ENCODE assay signal across 20 cellular contexts in the genomic region with DNA sequence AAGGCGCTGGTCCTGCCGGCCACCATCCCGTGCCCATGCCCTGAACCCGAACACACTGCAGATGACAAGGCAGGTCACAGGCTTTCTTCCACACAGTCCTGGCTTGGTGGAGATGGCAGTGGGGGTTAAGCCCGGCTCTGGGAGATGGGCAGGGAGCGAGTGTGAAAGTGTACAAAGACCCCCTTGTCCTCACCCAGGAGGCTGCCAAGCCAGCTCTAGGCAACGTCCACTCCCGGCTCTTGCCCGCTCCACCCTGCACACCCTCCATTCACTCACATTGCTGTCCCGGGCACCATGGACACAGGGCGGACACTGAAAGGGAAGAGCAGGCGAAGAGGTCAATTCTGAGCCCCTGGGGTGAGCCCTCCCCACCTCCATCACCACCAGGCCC. TPM values are rescaled to one million over a fixed set of nuclear protein-coding genes. Genes with fewer than 3 reads are reported as not detected.
DNase-seq lines count a peak whose midpoint lies in the region; ATAC-seq and TF ChIP-seq lines count a peak whose summit lies in the region.
"Had no signal": no experiment of that assay in that cellular context is flagged by ENCODE, and none has a peak within 500 bp of the region (broad histone marks: within the 10 kb centered on the region; RNA-seq: fewer than 3 reads in every experiment).

No MANE protein-coding gene starts in this region.

- no peaks in the 10 kb centered on the region for H3K27me3 Mint-ChIP-seq in neural crest cell (ENCODE audit: low read depth)
- H3K27me3 Mint-ChIP-seq: B cell had no signal

- no peak for TF ChIP-seq EP300 in tibial nerve (IDR thresholded peaks at IDR 0.05)

- intact Hi-C loops in vagina (cut with DNase I) = no loop called here

- no peak for ATAC-seq in HG02938 (IDR thresholded peaks at IDR 0.05; ENCODE audit: unreplicated experiment)
- ATAC-seq: activated CD8-positive, alpha-beta T cell treated with anti-CD3 and anti-CD28 coated beads for 36 hours; SK-N-SH treated with all-trans-retinoic acid at 6 μM for 48 hours; stimulated activated effector memory CD8-positive, alpha-beta T cell treated with anti-CD3 and anti-CD28 coated beads, Interleukin-12 subunit alpha, Interleukin-12 subunit beta, amount 100 ng/mL, for 72 hours had no signal

- H3K9me3 ChIP-seq in tibial nerve (no peaks in the 10 kb centered on the region), vagina (no peaks in the 10 kb centered on the region)
- H3K9me3 ChIP-seq: esophagus squamous epithelium, ovary, thyroid gland had no signal

- peaks cover 12% of the 10 kb centered on the region for H3K4me1 Mint-ChIP-seq in neural crest cell

- 41 to 50% methylated on average over 10 to 12 of the region's 12 CpGs for WGBS in tibial nerve, 2 donors

- peak in 55 of 56 donors; percentile 27 to 95 (median 79) for DNase-seq in amygdala (lab: John Stamatoyannopoulos, UW)
- DNase-seq in foreskin melanocyte = peak; percentile 60
- DNase-seq in neural crest cell (ENCODE audit: low read depth, low spot score) = no peak
- DNase-seq in tibial nerve (ENCODE audit: low spot score in 2 of 2) = no peak
- no peak for DNase-seq in vagina (ENCODE audit: extremely low spot score in 2 of 2)
- no peak for DNase-seq in SIG-M5 (lab: John Stamatoyannopoulos, UW)
- DNase-seq: activated B cell treated with CpG ODN at 0.5 μM for 24 hours; activated CD8-positive, alpha-beta T cell treated with anti-CD3 and anti-CD28 coated beads for 36 hours; COR-L47; effector CD4-positive, alpha-beta T cell; esophagus squamous epithelium; NCI-H1105; NCI-H2081 treated with DMSO at 0.1 percent for 48 hours; NCI-H510A; ovary; thyroid gland had no signal

- no peaks in the 10 kb centered on the region for H3K36me3 Mint-ChIP-seq in neural crest cell (ENCODE audit: low read depth)
- H3K36me3 Mint-ChIP-seq: stimulated activated effector memory CD8-positive, alpha-beta T cell treated with anti-CD3 and anti-CD28 coated beads, Interleukin-12 subunit alpha, Interleukin-12 subunit beta, amount 100 ng/mL, for 72 hours had no signal

- peak overlapping the region; percentile 35 for H3K27ac Mint-ChIP-seq in neural crest cell (ENCODE audit: unreplicated experiment)
- H3K27ac Mint-ChIP-seq: activated B cell treated with CpG ODN at 0.5 μM for 24 hours; activated CD8-positive, alpha-beta T cell treated with anti-CD3 and anti-CD28 coated beads for 36 hours; B cell; stimulated activated effector memory CD8-positive, alpha-beta T cell treated with anti-CD3 and anti-CD28 coated beads, Interleukin-12 subunit alpha, Interleukin-12 subunit beta, amount 100 ng/mL, for 72 hours had no signal

- H3K4me3 ChIP-seq in tibial nerve = no peak overlapping the region
- no peak overlapping the region for H3K4me3 ChIP-seq in vagina
- H3K4me3 ChIP-seq: esophagus squamous epithelium, ovary, thyroid gland had no signal

- H3K27ac ChIP-seq in tibial nerve (peak overlapping the region; percentile 69 to 90 (median 82)), vagina (no peak overlapping the region)
- H3K27ac ChIP-seq: ovary had no signal

- TF ChIP-seq CTCF in neural crest cell (conservative IDR thresholded peaks at IDR 0.05) = no peak
- TF ChIP-seq CTCF in tibial nerve (IDR thresholded peaks at IDR 0.05) = no peak
- TF ChIP-seq CTCF in vagina (IDR thresholded peaks at IDR 0.05) = no peak

- peaks cover 0 to 26% (median 0%) of the 10 kb centered on the region in 3 donors for H3K36me3 ChIP-seq in tibial nerve
- H3K36me3 ChIP-seq in vagina = peaks cover 0 to 54% of the 10 kb centered on the region in 2 donors
- H3K36me3 ChIP-seq: ovary, thyroid gland had no signal

- H3K4me1 ChIP-seq in tibial nerve (peaks cover 0 to 66% (median 41%) of the 10 kb centered on the region in 4 donors), vagina (peaks cover 29% of the 10 kb centered on the region)

- H3K27me3 ChIP-seq in tibial nerve (no peaks in the 10 kb centered on the region), vagina (no peaks in the 10 kb centered on the region)
- H3K27me3 ChIP-seq: esophagus squamous epithelium, ovary, thyroid gland had no signal

- no peak overlapping the region for H3K4me3 Mint-ChIP-seq in neural crest cell
- H3K4me3 Mint-ChIP-seq: activated B cell treated with CpG ODN at 0.5 μM for 24 hours; activated CD8-positive, alpha-beta T cell treated with anti-CD3 and anti-CD28 coated beads for 36 hours; B cell; stimulated activated effector memory CD8-positive, alpha-beta T cell treated with anti-CD3 and anti-CD28 coated beads, Interleukin-12 subunit alpha, Interleukin-12 subunit beta, amount 100 ng/mL, for 72 hours had no signal

- H3K9me3 Mint-ChIP-seq in neural crest cell = no peaks in the 10 kb centered on the region
- H3K9me3 Mint-ChIP-seq: activated B cell treated with CpG ODN at 0.5 μM for 24 hours; activated CD8-positive, alpha-beta T cell treated with anti-CD3 and anti-CD28 coated beads for 36 hours; stimulated activated effector memory CD8-positive, alpha-beta T cell treated with anti-CD3 and anti-CD28 coated beads, Interleukin-12 subunit alpha, Interleukin-12 subunit beta, amount 100 ng/mL, for 72 hours had no signal

- TF ChIP-seq POLR2A in tibial nerve (IDR thresholded peaks at IDR 0.05) (no peak), vagina (IDR thresholded peaks at IDR 0.05) (no peak)

RNA-seq across cellular contexts. Expression of a gene that starts 8.9 kb away (rescaled TPM):
- total RNA-seq in neural crest cell = 0.72 and 0.80 TPM in 2 replicates
- total RNA-seq in tibial nerve = 100 to 1,000 TPM; 147 to 311 (median 212) TPM
- 82.3 TPM for total RNA-seq in vagina
- total RNA-seq: B cell had no signal

RNA-seq across cellular contexts. Expression of a gene that starts 50.2 kb away (rescaled TPM):
- 49.0 and 52.4 TPM in 2 replicates for total RNA-seq in neural crest cell
- total RNA-seq in tibial nerve = 100 to 1,000 TPM in 1 of 4 donors, 10 to 100 TPM in 3; 62.5 to 108 (median 89.7) TPM
- 53.3 TPM for total RNA-seq in vagina

Comparison
In these comparisons a context has a peak if more than half of its experiments do, and no peak if none do; other contexts are left out.
1. DNase-seq: peak in amygdala (55 of 56) and foreskin melanocyte (single experiment); none in neural crest cell (single experiment), tibial nerve (0 of 2), vagina (0 of 2) and SIG-M5 (single experiment).
2. RNA of a gene that starts 8.9 kb away (total RNA-seq): 147 to 311 TPM in tibial nerve and 82.3 TPM in vagina (single experiment); 0.72 to 0.80 TPM in neural crest cell; every median in the first group is over 10 times any median in the second.